Comparison of ENCODE assay signal across 8 cellular contexts in the genomic region with DNA sequence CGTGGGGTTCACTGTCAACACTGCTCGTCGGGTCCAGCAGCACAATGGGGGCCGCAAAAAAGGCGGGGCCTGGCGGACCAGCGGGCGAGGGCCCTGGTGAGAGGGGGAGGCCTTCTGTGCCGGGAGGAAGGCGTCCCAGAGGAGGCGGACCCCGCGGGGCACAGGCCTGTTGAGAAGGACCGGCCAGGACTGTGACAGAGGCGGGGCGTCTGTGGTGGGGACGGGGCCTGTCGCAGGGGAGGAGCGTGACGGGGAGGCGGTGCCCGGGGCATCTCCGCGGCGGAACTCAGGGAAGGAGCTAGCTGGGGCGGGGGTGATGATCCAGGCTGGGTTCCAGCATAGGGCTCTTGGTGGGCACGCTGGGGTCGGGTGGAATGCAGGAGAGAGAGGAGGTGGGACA. TPM values are rescaled to one million over a fixed set of nuclear protein-coding genes. Genes with fewer than 3 reads are reported as not detected.
DNase-seq lines count a peak whose midpoint lies in the region; ATAC-seq lines count a peak whose summit lies in the region.
"Not testable (repeated sequence)": the region's sequence is repeated elsewhere in the genome, so short reads cannot be mapped to it uniquely, and the experiment has no call there.

No MANE protein-coding gene starts in this region.

- POLR2A ChIA-PET in activated CD4-positive, alpha-beta T cell treated with anti-CD3 and anti-CD28 coated beads for 36 hours (lab: Charles Lee) = not testable (repeated sequence)

- H3K27me3 Mint-ChIP-seq in activated CD4-positive, alpha-beta T cell treated with anti-CD3 and anti-CD28 coated beads for 36 hours; stimulated activated naive B cell treated with anti-CD40 and anti-IgM and Interleukin-4, amounts not matched to agents 10 μg/mL and 1 μg/mL and 100 μg/mL, for 72 hours: not testable (repeated sequence)

- ATAC-seq in GM18499 (IDR thresholded peaks at IDR 0.05; ENCODE audit: insufficient read depth, unreplicated experiment) (peak; percentile 32), GM19351 (IDR thresholded peaks at IDR 0.05; ENCODE audit: unreplicated experiment) (peak; percentile 54), GM21723 (IDR thresholded peaks at IDR 0.05; ENCODE audit: unreplicated experiment) (peak; percentile 58), HG02973 (IDR thresholded peaks at IDR 0.05; ENCODE audit: unreplicated experiment) (peak; percentile 42), HG03442 (IDR thresholded peaks at IDR 0.05; ENCODE audit: unreplicated experiment) (peak; percentile 59), left ventricle myocardium superior (peak; percentile 83)
- ATAC-seq in activated CD4-positive, alpha-beta T cell treated with anti-CD3 and anti-CD28 coated beads for 36 hours = peak; percentile 74
- ATAC-seq in stimulated activated naive B cell treated with anti-CD40 and anti-IgM and Interleukin-4, amounts not matched to agents 10 μg/mL and 1 μg/mL and 100 μg/mL, for 72 hours (replicated peaks) = peak; percentile 75 to 78

- not testable (repeated sequence) for H3K9me3 Mint-ChIP-seq in activated CD4-positive, alpha-beta T cell treated with anti-CD3 and anti-CD28 coated beads for 36 hours (ENCODE audit: low read depth); stimulated activated naive B cell treated with anti-CD40 and anti-IgM and Interleukin-4, amounts not matched to agents 10 μg/mL and 1 μg/mL and 100 μg/mL, for 72 hours

- not testable (repeated sequence) for H3K4me1 Mint-ChIP-seq in activated CD4-positive, alpha-beta T cell treated with anti-CD3 and anti-CD28 coated beads for 36 hours; stimulated activated naive B cell treated with anti-CD40 and anti-IgM and Interleukin-4, amounts not matched to agents 10 μg/mL and 1 μg/mL and 100 μg/mL, for 72 hours

- CTCF ChIA-PET in activated CD4-positive, alpha-beta T cell treated with anti-CD3 and anti-CD28 coated beads for 36 hours (lab: Charles Lee) = not testable (repeated sequence)

- H3K36me3 Mint-ChIP-seq in activated CD4-positive, alpha-beta T cell treated with anti-CD3 and anti-CD28 coated beads for 36 hours (ENCODE audit: low read depth); stimulated activated naive B cell treated with anti-CD40 and anti-IgM and Interleukin-4, amounts not matched to agents 10 μg/mL and 1 μg/mL and 100 μg/mL, for 72 hours: not testable (repeated sequence)

- DNase-seq in activated CD4-positive, alpha-beta T cell treated with anti-CD3 and anti-CD28 coated beads for 36 hours; left ventricle myocardium superior; stimulated activated naive B cell treated with anti-CD40 and anti-IgM and Interleukin-4, amounts not matched to agents 10 μg/mL and 1 μg/mL and 100 μg/mL, for 72 hours: not testable (repeated sequence)

- intact Hi-C loops in activated CD4-positive, alpha-beta T cell treated with anti-CD3 and anti-CD28 coated beads for 36 hours (cut with DNase I, micrococcal nuclease); left ventricle myocardium superior (cut with micrococcal nuclease): not testable (repeated sequence)

- not testable (repeated sequence) for H3K27ac Mint-ChIP-seq in activated CD4-positive, alpha-beta T cell treated with anti-CD3 and anti-CD28 coated beads for 36 hours; stimulated activated naive B cell treated with anti-CD40 and anti-IgM and Interleukin-4, amounts not matched to agents 10 μg/mL and 1 μg/mL and 100 μg/mL, for 72 hours

- H3K4me3 Mint-ChIP-seq in activated CD4-positive, alpha-beta T cell treated with anti-CD3 and anti-CD28 coated beads for 36 hours; stimulated activated naive B cell treated with anti-CD40 and anti-IgM and Interleukin-4, amounts not matched to agents 10 μg/mL and 1 μg/mL and 100 μg/mL, for 72 hours: not testable (repeated sequence)

RNA-seq across cellular contexts. Expression of a gene that starts 0.5 kb away (rescaled TPM):
- 100 to 1,000 TPM in 1 of 2 experiments, 10 to 100 TPM in 1; 66.8 to 125 TPM for total RNA-seq in activated CD4-positive, alpha-beta T cell treated with anti-CD3 and anti-CD28 coated beads for 36 hours
- total RNA-seq in left ventricle myocardium superior = 12.5 TPM

RNA-seq across cellular contexts. Expression of a gene that starts 0.7 kb away (rescaled TPM):
- total RNA-seq in activated CD4-positive, alpha-beta T cell treated with anti-CD3 and anti-CD28 coated beads for 36 hours = 10 to 100 TPM; 10.8 to 20.3 TPM
- total RNA-seq in left ventricle myocardium superior = 4.3 TPM

RNA-seq across cellular contexts. Expression of a gene that starts 4.9 kb away (rescaled TPM):
- total RNA-seq in activated CD4-positive, alpha-beta T cell treated with anti-CD3 and anti-CD28 coated beads for 36 hours = 1 to 10 TPM; 1.3 to 1.8 TPM
- 2.7 TPM for total RNA-seq in left ventricle myocardium superior

RNA-seq across cellular contexts. Expression of a gene that starts 48.3 kb away (rescaled TPM):
- total RNA-seq in activated CD4-positive, alpha-beta T cell treated with anti-CD3 and anti-CD28 coated beads for 36 hours = 1 to 10 TPM; 1.3 to 2.1 TPM
- 0.42 TPM for total RNA-seq in left ventricle myocardium superior

RNA-seq across cellular contexts. Expression of a gene that starts 51.4 kb away (rescaled TPM):
- 10 to 100 TPM; 42.1 to 44.3 TPM for total RNA-seq in activated CD4-positive, alpha-beta T cell treated with anti-CD3 and anti-CD28 coated beads for 36 hours
- 20.4 TPM for total RNA-seq in left ventricle myocardium superior

Comparison
In these comparisons a context has a peak if more than half of its experiments do, and no peak if none do; other contexts are left out.
1. ATAC-seq: peak in every context shown above with its lines; median percentile 83 in left ventricle myocardium superior; 76 in stimulated activated naive B cell treated with anti-CD40 and anti-IgM and Interleukin-4, amounts not matched to agents 10 μg/mL and 1 μg/mL and 100 μg/mL, for 72 hours; 74 in activated CD4-positive, alpha-beta T cell treated with anti-CD3 and anti-CD28 coated beads for 36 hours; 59 in HG03442; 58 in GM21723; 54 in GM19351; 42 in HG02973; 32 in GM18499.